ENCODE assay signal across 8 cellular contexts in genomic region chr6:32967151-32968091, GRCh38.
A peak's percentile ranks its signal among the peaks of the same experiment; 100 is the strongest.
DNase-seq lines count a peak whose midpoint lies in the region; ATAC-seq, FAIRE-seq and TF ChIP-seq lines count a peak whose summit lies in the region.

No MANE protein-coding gene starts in this region.

- in situ Hi-C loops in brain microvascular endothelial cell (cut with HindIII; ENCODE audit: low pct_ligation_motif_present, low sequenced_read_pairs): no loop called here

- H3K27me3 ChIP-seq in brain microvascular endothelial cell (replicated peaks): no peaks in the 10 kb centered on the region

- POLR2A ChIA-PET in HEK293 (lab: Yijun Ruan, JAX): interaction anchor here (0.6 to 11.3 kb wide), 10 partner anchors 9 to 788 kb away, joined by 3 to 405 read pairs (median 12); partner anchors contain the start of genes HLA-DMA and HLA-DMB

- DNase-seq in D721Med (ENCODE audit: insufficient read length, low spot score) (no peak), NOMO-1 treated with dmso at 0.1 percent for 144 hours (lab: John Stamatoyannopoulos, UW; ENCODE audit: unreplicated experiment) (peak; percentile 49), brain microvascular endothelial cell (no peak), kidney glomerular epithelial cell (lab: John Stamatoyannopoulos, UW) (peak; percentile 55), stromal cell of bone marrow (ENCODE audit: low read depth) (peak; percentile 52)

- H3K4me1 ChIP-seq in HEK293 (ENCODE audit: control insufficient read depth, insufficient read depth, low read length): peaks cover 11% of the 10 kb centered on the region

- H3K36me3 ChIP-seq in HEK293 (ENCODE audit: control insufficient read depth in 2 of 2, insufficient read depth in 1 of 2, low read length in 2 of 2): peaks cover 0 to 15% of the 10 kb centered on the region in 2 experiments; a peak in 1 of 3 replicates
- H3K36me3 ChIP-seq in brain microvascular endothelial cell (replicated peaks): peaks cover 5% of the 10 kb centered on the region

- H3K27ac ChIP-seq in HEK293 (ENCODE audit: extremely low read depth, low read depth, low read length) (peak overlapping the region; percentile 99), brain microvascular endothelial cell (peak overlapping the region; percentile 100)

- ATAC-seq in GM18517 (IDR thresholded peaks at IDR 0.05; ENCODE audit: unreplicated experiment): no peak
- no peak for ATAC-seq in GM21515 (IDR thresholded peaks at IDR 0.05; ENCODE audit: unreplicated experiment)

- H3K9me3 ChIP-seq in HEK293 (ENCODE audit: control insufficient read depth, insufficient read depth, low read depth, low read length): no peaks in the 10 kb centered on the region

- peak; percentile 60 for FAIRE-seq in D721Med (lab: Jason Lieb, UNC)

- H3K4me3 ChIP-seq in HEK293 (ENCODE audit: low read depth, low read length) (peak overlapping the region; percentile 85), brain microvascular endothelial cell (ENCODE audit: low read depth, low read length) (peak overlapping the region; percentile 77)

- CTCF ChIA-PET in HEK293 (lab: Yijun Ruan, JAX): interaction anchor here (0.5 to 18.0 kb wide), 25 partner anchors 10 to 129 kb away, joined by 3 to 344 read pairs (median 5); partner anchors contain the start of genes HLA-DMA, HLA-DMB, PSMB9 and TAP1

- TF ChIP-seq CTCF in D721Med (IDR thresholded peaks at IDR 0.05; ENCODE audit: insufficient read depth, missing control alignments) (peak; percentile 55), HEK293 (tag by site-specific recombination; IDR thresholded peaks at IDR 0.05) (peak; percentile 82), brain microvascular endothelial cell (IDR thresholded peaks at IDR 0.05; ENCODE audit: low read depth, low read length, missing control alignments) (peak; percentile 75)

TF ChIP-seq in HEK293, 187 proteins besides CTCF, POLR2A, EP300 and RAD21 (continues in another document):
- TF ChIP-seq ZNF580 (tag by site-specific recombination; IDR thresholded peaks at IDR 0.05): peak; percentile 62; the same call in 1 of the 2 replicates
- peak; percentile 57 for TF ChIP-seq PRDM10 (tag by site-specific recombination; IDR thresholded peaks at IDR 0.05)
- TF ChIP-seq PATZ1 (tag by site-specific recombination; IDR thresholded peaks at IDR 0.05): no peak
- no peak for TF ChIP-seq ZNF280D (tag by site-specific recombination; IDR thresholded peaks at IDR 0.05)
- no peak for TF ChIP-seq ZNF791 (tag by site-specific recombination; IDR thresholded peaks at IDR 0.05)
- 0 out of 2 replicates have a peak, but pooled peaks have one; percentile 52 for TF ChIP-seq ZNF768 (tag by site-specific recombination; IDR thresholded peaks at IDR 0.05)
- peak; percentile 41; the same call in 1 of the 2 replicates for TF ChIP-seq ZEB2 (tag by site-specific recombination; IDR thresholded peaks at IDR 0.05)
- TF ChIP-seq ZNF645 (tag by site-specific recombination; IDR thresholded peaks at IDR 0.05): no peak
- no peak for TF ChIP-seq ZNF26 (tag by site-specific recombination; IDR thresholded peaks at IDR 0.05)
- no peak for TF ChIP-seq ZNF223 (tag by site-specific recombination; IDR thresholded peaks at IDR 0.05)
- TF ChIP-seq ZNF423 (tag by site-specific recombination; IDR thresholded peaks at IDR 0.05): no peak

Comparison
In these comparisons a context has a peak if more than half of its experiments do, and no peak if none do; other contexts are left out.
1. DNase-seq: peak in NOMO-1 treated with dmso at 0.1 percent for 144 hours (single experiment), kidney glomerular epithelial cell (single experiment) and stromal cell of bone marrow (single experiment); none in D721Med (single experiment) and brain microvascular endothelial cell (single experiment).
2. Peak in every context shown above with its lines, with median percentiles within 50 percentile points of each other: CTCF ChIP-seq.